Comparison of ENCODE assay signal across 29 cellular contexts in the genomic region with DNA sequence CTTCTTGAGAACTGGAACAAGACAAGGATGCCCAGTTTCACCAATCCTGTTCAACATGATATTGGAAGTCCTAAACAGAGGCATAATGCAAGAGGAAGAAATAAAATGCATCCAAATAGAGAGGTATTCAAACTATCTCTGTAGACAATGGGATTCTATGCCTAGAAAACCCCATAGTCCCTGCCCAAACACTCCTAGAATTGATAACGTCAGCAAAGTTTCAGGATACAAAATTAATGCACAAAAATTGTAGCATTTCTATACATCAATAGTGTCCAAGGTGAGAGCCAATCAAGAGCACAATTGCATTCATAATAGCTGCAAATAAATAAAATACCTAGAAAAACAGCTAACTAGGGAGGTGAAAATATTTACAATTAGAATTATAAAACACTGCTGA.
DNase-seq lines count a peak whose midpoint lies in the region; ATAC-seq, FAIRE-seq and TF ChIP-seq lines count a peak whose summit lies in the region.
"Had no signal": no experiment of that assay in that cellular context is flagged by ENCODE, and none has a peak within 500 bp of the region (broad histone marks: within the 10 kb centered on the region; RNA-seq: fewer than 3 reads in every experiment).

No MANE protein-coding gene starts in this region.

- in situ Hi-C loops in HepG2 (cut with HindIII; ENCODE audit: extremely low pct_ligation_motif_present, low pct_unique_long_range_greater_than_20kb), result no loop called here

- no peaks in the 10 kb centered on the region for H3K36me3 ChIP-seq in HepG2 (replicated peaks in 1 of 2; ENCODE audit: control insufficient read depth in 1 of 2, insufficient read depth in 2 of 2, low read length in 2 of 2)
- no peaks in the 10 kb centered on the region for H3K36me3 ChIP-seq in right lobe of liver
- H3K36me3 ChIP-seq: BE2C; BLaER1; BLaER1 treated with 17β-estradiol and CSF1 and Interleukin-3, amounts not matched to agents 10 nM and 100 nM had no signal

- TF ChIP-seq EP300 in HepG2 (IDR thresholded peaks at IDR 0.05; ENCODE audit: low read depth in 2 of 2, low read length in 2 of 2) (no peak), HepG2 (CRISPR knock-in tag; IDR thresholded peaks at IDR 0.05; ENCODE audit: borderline replicate concordance) (no peak), A549 (IDR thresholded peaks at IDR 0.05) (no peak)

- 0% methylated on average over 1 of the region's 1 CpG for WGBS in HepG2 (ENCODE audit: low lambda C conversion rate)
- 69% methylated on average over 1 of the region's 1 CpG for WGBS in right lobe of liver (ENCODE audit: insufficient coverage, low coverage, low lambda C conversion rate, missing lambda C conversion rate)
- WGBS in A549 (ENCODE audit: missing lambda C conversion rate), result 4% methylated on average over 1 of the region's 1 CpG

- TF ChIP-seq RAD21 in HepG2 (CRISPR knock-in tag; IDR thresholded peaks at IDR 0.05) (no peak), A549 (conservative IDR thresholded peaks at IDR 0.05 in 1 of 2, IDR thresholded peaks at IDR 0.05 in 1 of 2) (no peak)

- H3K4me3 ChIP-seq in HepG2 (replicated peaks in 1 of 3; ENCODE audit: insufficient read depth in 1 of 3, low read depth in 2 of 3, low read length in 3 of 3) (no peak overlapping the region), right lobe of liver (no peak overlapping the region), A549 (no peak overlapping the region)
- H3K4me3 ChIP-seq: BLaER1; BLaER1 treated with 17β-estradiol and CSF1 and Interleukin-3, amounts not matched to agents 10 nM and 100 nM had no signal

- no peaks in the 10 kb centered on the region for H3K79me2 ChIP-seq in HepG2 (ENCODE audit: insufficient read depth, low read length)

- DNase-seq in HepG2 (ENCODE audit: low spot score), result no peak
- DNase-seq in right lobe of liver, result no peak
- DNase-seq in A549 (ENCODE audit: low read depth in 1 of 2, low spot score in 1 of 2), result no peak
- no peak for DNase-seq in activated CD8-positive, alpha-beta memory T cell treated with anti-CD3 and anti-CD28 coated beads, Interleukin-2, amount 50 U/mL, for 48 hours
- DNase-seq: 8988T; ACHN; AML-193; BE2C; C1 segment of cervical spinal cord; Caco-2; Calu3; CD4-positive, alpha-beta memory T cell; CD4-positive, alpha-beta T cell; CD4-positive, CD25-positive, alpha-beta regulatory T cell; CD8-positive, alpha-beta memory T cell; CD8-positive, alpha-beta T cell; COR-L47; DMS 273 treated with DMSO at 0.1 percent for 48 hours; DMS153; DMS53; DMS79; DMS79 treated with DMSO at 0.1 percent for 48 hours; DND-41; EL had no signal

- POLR2A ChIA-PET in HepG2 (lab: Yijun Ruan, JAX), result no interaction called here
- POLR2A ChIA-PET in A549 (lab: Yijun Ruan, JAX), result no interaction called here

- no peak overlapping the region for H3K4me2 ChIP-seq in HepG2 (ENCODE audit: low read depth, low read length)
- no peak overlapping the region for H3K4me2 ChIP-seq in A549
- H3K4me2 ChIP-seq: BLaER1; BLaER1 treated with 17β-estradiol and CSF1 and Interleukin-3, amounts not matched to agents 10 nM and 100 nM had no signal

- H2AFZ ChIP-seq in HepG2 (ENCODE audit: low read length), result no peak overlapping the region

- no peak overlapping the region for H3K9ac ChIP-seq in HepG2 (ENCODE audit: insufficient read depth, low read depth, low read length)
- H3K9ac ChIP-seq: BLaER1; BLaER1 treated with 17β-estradiol and CSF1 and Interleukin-3, amounts not matched to agents 10 nM and 100 nM had no signal

- intact Hi-C loops in HepG2 (cut with micrococcal nuclease; ENCODE audit: unreplicated experiment), result no loop called here
- intact Hi-C loops in right lobe of liver (cut with DNase I), result no loop called here

- CTCF ChIA-PET in HepG2 (lab: Yijun Ruan, JAX; ENCODE audit: low intra/inter-chr PET ratio, low total read pairs), result no interaction called here
- CTCF ChIA-PET in A549 (lab: Yijun Ruan, JAX), result no interaction called here

- H3K27ac ChIP-seq in HepG2 (ENCODE audit: extremely low read length, insufficient read depth, low read length) (no peak overlapping the region), right lobe of liver (no peak overlapping the region), A549 (no peak overlapping the region)
- H3K27ac ChIP-seq: 22Rv1; BLaER1; BLaER1 treated with 17β-estradiol and CSF1 and Interleukin-3, amounts not matched to agents 10 nM and 100 nM; C4-2B had no signal

- BruUV-seq in HepG2 (replicated peaks; lab: Mats Ljungman, UMichigan), result no TSS peak

- ATAC-seq in HepG2 (no peak), right lobe of liver (no peak), A549 (no peak)
- ATAC-seq: CD8-positive, alpha-beta T cell had no signal

- no peak for TF ChIP-seq CTCF in HepG2 (CRISPR knock-in tag; IDR thresholded peaks at IDR 0.05)
- TF ChIP-seq CTCF in right lobe of liver (IDR thresholded peaks at IDR 0.05), result no peak
- TF ChIP-seq CTCF in A549 (IDR thresholded peaks at IDR 0.05), result no peak

- H3K27me3 ChIP-seq in HepG2 (ENCODE audit: control insufficient read depth in 1 of 2, insufficient read depth in 2 of 2, low read length in 2 of 2), result no peaks in the 10 kb centered on the region
- no peaks in the 10 kb centered on the region for H3K27me3 ChIP-seq in right lobe of liver
- H3K27me3 ChIP-seq: BE2C; BLaER1; BLaER1 treated with 17β-estradiol and CSF1 and Interleukin-3, amounts not matched to agents 10 nM and 100 nM had no signal

- H3K4me1 ChIP-seq in HepG2 (ENCODE audit: insufficient read depth, low read length), result no peaks in the 10 kb centered on the region
- no peaks in the 10 kb centered on the region for H3K4me1 ChIP-seq in right lobe of liver
- H3K4me1 ChIP-seq in A549, result no peaks in the 10 kb centered on the region
- H3K4me1 ChIP-seq: BE2C; BLaER1; BLaER1 treated with 17β-estradiol and CSF1 and Interleukin-3, amounts not matched to agents 10 nM and 100 nM; Caco-2 had no signal

- H3K9me3 ChIP-seq in HepG2 (ENCODE audit: low read length), result no peaks in the 10 kb centered on the region
- no peaks in the 10 kb centered on the region for H3K9me3 ChIP-seq in right lobe of liver
- no peaks in the 10 kb centered on the region; the same call in 2 of the 3 replicates for H3K9me3 ChIP-seq in A549
- H3K9me3 ChIP-seq: BE2C; BLaER1; BLaER1 treated with 17β-estradiol and CSF1 and Interleukin-3, amounts not matched to agents 10 nM and 100 nM; Caco-2 had no signal

- H4K20me1 ChIP-seq in HepG2 (ENCODE audit: insufficient read depth, low read length), result no peaks in the 10 kb centered on the region
- H4K20me1 ChIP-seq: BLaER1; BLaER1 treated with 17β-estradiol and CSF1 and Interleukin-3, amounts not matched to agents 10 nM and 100 nM had no signal

- TF ChIP-seq POLR2A in HepG2 (IDR thresholded peaks at IDR 0.05; ENCODE audit: insufficient read depth in 1 of 2, low read depth in 2 of 2, low read length in 2 of 2) (no peak), right lobe of liver (IDR thresholded peaks at IDR 0.05) (no peak), A549 (IDR thresholded peaks at IDR 0.05; ENCODE audit: low read length) (no peak)

- FAIRE-seq in HepG2 (lab: Jason Lieb, UNC) (no peak), A549 (lab: Jason Lieb, UNC) (no peak)
- FAIRE-seq: A204.1 had no signal

TF ChIP-seq in HepG2, 621 proteins besides CTCF, POLR2A, EP300 and RAD21:
- TF ChIP-seq, protein P1, sequence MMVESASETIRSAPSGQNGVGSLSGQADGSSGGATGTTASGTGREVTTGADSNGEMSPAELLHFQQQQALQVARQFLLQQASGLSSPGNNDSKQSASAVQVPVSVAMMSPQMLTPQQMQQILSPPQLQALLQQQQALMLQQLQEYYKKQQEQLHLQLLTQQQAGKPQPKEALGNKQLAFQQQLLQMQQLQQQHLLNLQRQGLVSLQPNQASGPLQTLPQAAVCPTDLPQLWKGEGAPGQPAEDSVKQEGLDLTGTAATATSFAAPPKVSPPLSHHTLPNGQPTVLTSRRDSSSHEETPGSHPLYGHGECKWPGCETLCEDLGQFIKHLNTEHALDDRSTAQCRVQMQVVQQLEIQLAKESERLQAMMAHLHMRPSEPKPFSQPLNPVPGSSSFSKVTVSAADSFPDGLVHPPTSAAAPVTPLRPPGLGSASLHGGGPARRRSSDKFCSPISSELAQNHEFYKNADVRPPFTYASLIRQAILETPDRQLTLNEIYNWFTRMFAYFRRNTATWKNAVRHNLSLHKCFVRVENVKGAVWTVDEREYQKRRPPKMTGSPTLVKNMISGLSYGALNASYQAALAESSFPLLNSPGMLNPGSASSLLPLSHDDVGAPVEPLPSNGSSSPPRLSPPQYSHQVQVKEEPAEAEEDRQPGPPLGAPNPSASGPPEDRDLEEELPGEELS (CRISPR knock-in tag; IDR thresholded peaks at IDR 0.05), result no peak
- TF ChIP-seq MIXL1 (CRISPR knock-in tag; IDR thresholded peaks at IDR 0.05), result no peak
- TF ChIP-seq MAFK (conservative IDR thresholded peaks at IDR 0.05 in 1 of 2, IDR thresholded peaks at IDR 0.05 in 1 of 2; ENCODE audit: low read length in 2 of 2), result peak; percentile 54 to 74; a peak in 3 of 4 replicates
- TF ChIP-seq ZNF256 (CRISPR knock-in tag; conservative IDR thresholded peaks at IDR 0.05), result no peak
- TF ChIP-seq ZNF547 (CRISPR knock-in tag; IDR thresholded peaks at IDR 0.05), result no peak
- TF ChIP-seq MAFF (IDR thresholded peaks at IDR 0.05; ENCODE audit: low read depth, low read length), result peak; percentile 43; the same call in 1 of the 2 replicates

TF ChIP-seq in A549, 52 proteins besides CTCF, POLR2A, EP300 and RAD21:
- TF ChIP-seq MAFK (IDR thresholded peaks at IDR 0.05; ENCODE audit: partially characterized antibody), result peak; percentile 31
- no peak for TF ChIP-seq TP53 (CRISPR knock-in tag; IDR thresholded peaks at IDR 0.05)
